Comparison of ENCODE assay signal across 22 cellular contexts in genomic region chr6:86897265-86897664, GRCh38. TPM values are rescaled to one million over a fixed set of nuclear protein-coding genes. Genes with fewer than 3 reads are reported as not detected.
"Had no signal": no experiment of that assay in that cellular context is flagged by ENCODE, and none has a peak within 500 bp of the region (broad histone marks: within the 10 kb centered on the region; RNA-seq: fewer than 3 reads in every experiment).

No MANE protein-coding gene starts in this region.

RNA-seq across cellular contexts. Expression of gene HTR1E, which starts 40.1 kb away (rescaled TPM):
- total RNA-seq: activated B cell treated with CpG ODN at 0.5 μM for 24 hours; activated CD4-positive, alpha-beta memory T cell treated with anti-CD3 and anti-CD28 coated beads for 36 hours; activated CD4-positive, alpha-beta T cell treated with anti-CD3 and anti-CD28 coated beads, Interleukin-2, amount 10 ng/mL, durations not matched to agents 24 days and 14 days; activated CD8-positive, alpha-beta memory T cell treated with anti-CD3 and anti-CD28 coated beads for 36 hours; activated CD8-positive, alpha-beta T cell treated with anti-CD3 and anti-CD28 coated beads for 36 hours; activated naive CD4-positive, alpha-beta T cell treated with anti-CD3 and anti-CD28 coated beads for 36 hours; activated naive CD4-positive, alpha-beta T cell treated with anti-CD3 and anti-CD28 coated beads, Interleukin-2, amount 50 U/mL, for 72 hours; activated naive CD8-positive, alpha-beta T cell treated with anti-CD3 and anti-CD28 coated beads for 36 hours; activated T-cell treated with anti-CD3 and anti-CD28 coated beads, Interleukin-2, amount 50 U/mL, for 4 hours; activated T-cell treated with anti-CD3 and anti-CD28 coated beads, Interleukin-2, amount 50 U/mL, for 72 hours; activated T-helper 1 cell treated with anti-CD3 and anti-CD28 coated beads, Interleukin-12 subunit alpha, Interleukin-12 subunit beta, Interleukin-2, Interleukin-4 antibody, amounts not matched to agents 30 ng/mL and 10 ng/mL and 1 ng/mL, durations not matched to agents 14 hours and 24 hours and 36 hours; activated T-helper 17 cell treated with anti-CD3 and anti-CD28 coated beads, Interleukin-2, amount 50 U/mL, for 72 hours; adrenal gland; aorta; astrocyte; body of pancreas; breast epithelium; cardiac septum; T-cell; T-helper 1 cell treated with Interleukin-12 subunit alpha and Interleukin-12 subunit beta and Interleukin-4 antibody, amounts not matched to agents 30 ng/mL and 1 ng/mL, for 36 hours; T-helper 17 cell; T-helper 2 cell treated with Interferon-gamma antibody and Interleukin-4, amounts not matched to agents 100 ng/mL and 5 ng/mL, for 36 hours had no signal
- polyA plus RNA-seq: aorta had no signal
